In the genomic region with DNA sequence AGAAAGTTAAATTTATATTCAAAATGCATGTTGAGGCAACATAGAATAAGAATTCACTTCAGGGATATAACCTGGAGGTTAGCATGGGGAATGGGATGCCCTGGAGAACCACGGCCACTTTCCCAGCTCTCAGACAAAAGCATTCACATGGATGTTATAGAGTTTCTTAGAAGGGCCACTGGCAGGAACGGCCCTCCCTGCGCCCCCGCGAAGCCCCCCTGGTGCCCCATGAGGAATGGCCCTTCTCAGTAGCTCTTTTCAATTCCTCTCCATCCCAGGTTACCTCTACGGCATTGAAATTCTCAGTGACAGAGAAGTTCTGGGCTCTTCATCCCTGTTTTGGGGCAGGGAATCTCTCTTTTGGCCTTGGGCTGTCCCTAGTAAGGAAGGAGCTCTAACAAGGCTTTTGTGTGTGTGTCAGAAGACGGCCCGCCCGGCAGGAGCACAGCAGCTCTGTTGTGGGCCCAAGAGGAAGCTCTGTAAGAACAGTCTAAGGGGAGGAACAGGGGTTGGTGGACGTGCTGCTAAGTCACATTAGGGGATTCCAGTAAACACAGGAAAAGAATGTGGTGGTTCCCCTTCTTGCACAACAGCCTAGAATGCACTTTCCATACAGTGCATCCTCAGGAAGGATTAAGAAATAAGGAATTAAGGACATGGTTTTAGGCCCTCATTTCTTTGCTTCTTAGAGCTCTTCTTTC, we compare ENCODE assay signal across 10 cellular contexts.
DNase-seq lines count a peak whose midpoint lies in the region; ATAC-seq and TF ChIP-seq lines count a peak whose summit lies in the region.
"Had no signal": no experiment of that assay in that cellular context is flagged by ENCODE, and none has a peak within 500 bp of the region (broad histone marks: within the 10 kb centered on the region; RNA-seq: fewer than 3 reads in every experiment).

No MANE protein-coding gene starts in this region.

- H3K9me3 Mint-ChIP-seq in immature natural killer cell: no peaks in the 10 kb centered on the region

- peak overlapping the region in 8 of 11 experiments; percentile 44 to 82 (median 70); a peak in 14 of 22 replicates for H3K9ac ChIP-seq in BLaER1 treated with 17β-estradiol and CSF1 and Interleukin-3, amounts not matched to agents 10 nM and 100 nM

- peaks cover 4 to 75% (median 27%) of the 10 kb centered on the region in 10 experiments; a peak in 16 of 20 replicates for H3K4me1 ChIP-seq in BLaER1 treated with 17β-estradiol and CSF1 and Interleukin-3, amounts not matched to agents 10 nM and 100 nM
- peaks cover 12 to 14% of the 10 kb centered on the region in 2 experiments for H3K4me1 ChIP-seq in neutrophil (ENCODE audit: control insufficient read depth in 1 of 2, insufficient read depth in 1 of 2, low read depth in 1 of 2, low read length in 1 of 2)

- H3K9me3 ChIP-seq in BLaER1 treated with 17β-estradiol and CSF1 and Interleukin-3, amounts not matched to agents 10 nM and 100 nM (replicated peaks in 1 of 11): no peaks in the 10 kb centered on the region
- H3K9me3 ChIP-seq in neutrophil: no peaks in the 10 kb centered on the region

- no peaks in the 10 kb centered on the region for H4K20me1 ChIP-seq in BLaER1 treated with 17β-estradiol and CSF1 and Interleukin-3, amounts not matched to agents 10 nM and 100 nM

- H3K4me3 ChIP-seq in BLaER1 treated with 17β-estradiol and CSF1 and Interleukin-3, amounts not matched to agents 10 nM and 100 nM: peak overlapping the region in 2 of 10 experiments; percentile 12 to 41; a peak in 2 of 20 replicates
- H3K4me3 ChIP-seq in neutrophil (ENCODE audit: low read depth in 1 of 2, low read length in 1 of 2): no peak overlapping the region

- no peak overlapping the region for H3K27ac Mint-ChIP-seq in immature natural killer cell

- no peaks in the 10 kb centered on the region for H3K36me3 Mint-ChIP-seq in immature natural killer cell

- TF ChIP-seq CTCF in neutrophil (IDR thresholded peaks at IDR 0.05): no peak

- no peak overlapping the region for H3K4me3 Mint-ChIP-seq in immature natural killer cell

- peaks cover 0 to 7% (median 0%) of the 10 kb centered on the region in 3 donors for H3K27me3 Mint-ChIP-seq in immature natural killer cell (ENCODE audit: low read depth in 3 of 3)

- no peak for ATAC-seq in HG02981 (IDR thresholded peaks at IDR 0.05; ENCODE audit: unreplicated experiment)

- H3K27me3 ChIP-seq in BLaER1 treated with 17β-estradiol and CSF1 and Interleukin-3, amounts not matched to agents 10 nM and 100 nM: no peaks in the 10 kb centered on the region
- H3K27me3 ChIP-seq in neutrophil: no peaks in the 10 kb centered on the region

- no peaks in the 10 kb centered on the region for H3K4me1 Mint-ChIP-seq in immature natural killer cell

- H3K27ac ChIP-seq in BLaER1 treated with 17β-estradiol and CSF1 and Interleukin-3, amounts not matched to agents 10 nM and 100 nM: peak overlapping the region in 10 of 11 experiments; percentile 20 to 94 (median 78); a peak in 18 of 22 replicates
- H3K27ac ChIP-seq in neutrophil: peak overlapping the region; percentile 4

- no peaks in the 10 kb centered on the region for H3K36me3 ChIP-seq in BLaER1 treated with 17β-estradiol and CSF1 and Interleukin-3, amounts not matched to agents 10 nM and 100 nM
- no peaks in the 10 kb centered on the region for H3K36me3 ChIP-seq in neutrophil

- peak overlapping the region; percentile 3 to 93 (median 72); a peak in 20 of 22 replicates for H3K4me2 ChIP-seq in BLaER1 treated with 17β-estradiol and CSF1 and Interleukin-3, amounts not matched to agents 10 nM and 100 nM

- peak; percentile 81 for DNase-seq in MV-4-11 (lab: John Stamatoyannopoulos, UW)
- DNase-seq in fibroblast of peridontal ligament (ENCODE audit: extremely low read depth): peak; percentile 81
- DNase-seq in immature natural killer cell: no peak
- no peak for DNase-seq in NCI-H187 treated with DMSO at 0.1 percent for 48 hours (lab: John Stamatoyannopoulos, UW)
- no peak for DNase-seq in SW480 (ENCODE audit: low spot score)
- DNase-seq: DND-41, NCI-H446 had no signal

Comparison
In these comparisons a context has a peak if more than half of its experiments do, and no peak if none do; other contexts are left out.
1. DNase-seq: peak in MV-4-11 (single experiment) and fibroblast of peridontal ligament (single experiment); none in immature natural killer cell (0 of 3), NCI-H187 treated with DMSO at 0.1 percent for 48 hours (single experiment) and SW480 (single experiment).